In the genomic region with DNA sequence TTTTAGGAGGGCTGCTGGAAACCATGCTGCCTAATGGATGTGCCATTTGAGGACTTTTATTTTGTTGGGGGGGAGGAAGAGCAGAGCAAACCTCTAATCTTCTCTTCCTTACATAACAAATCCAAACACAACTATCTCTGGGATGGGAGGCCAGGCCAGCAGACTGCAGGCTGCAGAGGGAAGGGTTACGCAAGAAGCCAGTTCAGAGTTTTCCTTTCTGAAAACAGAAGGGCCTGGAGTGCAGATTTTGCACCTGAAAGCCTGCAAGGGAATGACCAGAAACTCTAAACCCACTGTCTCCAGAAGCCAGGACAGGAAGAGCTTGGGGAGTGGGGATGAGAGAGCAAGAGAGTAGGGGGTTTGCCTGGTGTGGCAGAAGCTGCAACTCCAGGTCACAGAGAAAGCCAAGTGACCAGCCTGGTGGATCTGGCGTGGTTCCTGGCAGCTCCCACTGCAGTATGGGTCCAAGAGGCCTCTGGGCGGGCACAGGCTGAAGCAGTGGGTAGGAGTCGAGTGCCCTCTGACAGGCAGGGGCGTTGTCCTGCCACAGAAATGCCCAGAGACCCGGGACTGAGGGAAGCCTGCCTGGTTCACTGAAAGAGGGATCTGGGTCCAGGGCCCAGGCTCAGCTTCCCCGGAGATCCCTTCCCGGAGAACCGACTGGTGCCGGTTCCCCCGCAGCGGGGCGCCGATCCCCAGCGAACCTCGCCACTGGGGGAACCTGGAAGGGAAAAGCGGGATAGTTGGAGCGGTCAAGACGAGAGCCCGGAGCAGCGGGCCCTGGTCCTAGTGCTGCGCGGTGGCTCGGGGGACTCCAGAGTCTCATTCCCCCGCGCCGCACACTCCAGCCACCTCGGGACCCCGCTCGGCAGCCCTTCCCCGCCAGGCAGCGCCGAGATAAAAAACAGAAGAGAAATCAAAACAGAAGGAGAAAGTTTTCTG, we compare ENCODE assay signal across 12 cellular contexts. TPM values are rescaled to one million over a fixed set of nuclear protein-coding genes. Genes with fewer than 3 reads are reported as not detected.
DNase-seq lines count a peak whose midpoint lies in the region; TF ChIP-seq lines count a peak whose summit lies in the region.
"Had no signal": no experiment of that assay in that cellular context is flagged by ENCODE, and none has a peak within 500 bp of the region (broad histone marks: within the 10 kb centered on the region; RNA-seq: fewer than 3 reads in every experiment).

No MANE protein-coding gene starts in this region.

- TF ChIP-seq POLR2A in breast epithelium (IDR thresholded peaks at IDR 0.05): no peak

- H3K4me3 ChIP-seq in breast epithelium: peak overlapping the region; percentile 78 to 92 (median 83)
- H3K4me3 ChIP-seq in iPS-15b (ENCODE audit: low read depth, low read length): peak overlapping the region; percentile 53
- H3K4me3 ChIP-seq in parathyroid adenoma (ENCODE audit: low read depth, low read length): peak overlapping the region; percentile 90
- H3K4me3 ChIP-seq: BLaER1 had no signal

- H3K79me2 ChIP-seq in parathyroid adenoma: peaks cover 46% of the 10 kb centered on the region

- DNase-seq in breast epithelium (ENCODE audit: low spot score in 2 of 2) (no peak), activated gamma-delta T cell (lab: John Stamatoyannopoulos, UW) (no peak), SHP77 treated with DMSO at 0.1 percent for 48 hours (lab: John Stamatoyannopoulos, UW) (no peak), SHP77 (lab: John Stamatoyannopoulos, UW) (no peak)
- no peak for DNase-seq in activated CD8-positive, alpha-beta memory T cell treated with anti-CD3 and anti-CD28 coated beads for 24 hours
- DNase-seq: NCI-H345; stimulated activated CD8-positive, alpha-beta memory T cell treated with anti-CD3 and anti-CD28 coated beads, Interleukin-4, amount 100 ng/mL, for 48 hours had no signal

- peak overlapping the region; percentile 80 for H3K4me2 ChIP-seq in parathyroid adenoma (ENCODE audit: low read length)
- H3K4me2 ChIP-seq: BLaER1 had no signal

- intact Hi-C loops in breast epithelium (cut with DNase I; ENCODE audit: low total_unique reads): loop anchor here (10.0 kb wide), 1 partner anchor 178 kb away; no protein-coding TSS in a partner anchor

- H3K9me3 ChIP-seq in ES-I3 (ENCODE audit: control insufficient read depth, insufficient read depth, low read length) (no peaks in the 10 kb centered on the region), breast epithelium (no peaks in the 10 kb centered on the region), iPS-15b (ENCODE audit: control insufficient read depth, insufficient read depth, low read length) (no peaks in the 10 kb centered on the region), parathyroid adenoma (ENCODE audit: control insufficient read depth, low read length) (no peaks in the 10 kb centered on the region)
- H3K9me3 ChIP-seq: BLaER1 had no signal

- H3K4me1 ChIP-seq in ES-I3 (ENCODE audit: insufficient read depth, low read length) (peaks cover 7% of the 10 kb centered on the region; the same call in 1 of the 2 replicates), breast epithelium (no peaks in the 10 kb centered on the region), iPS-15b (ENCODE audit: control insufficient read depth, insufficient read depth, low read length) (peaks cover 8% of the 10 kb centered on the region), parathyroid adenoma (peaks cover 32% of the 10 kb centered on the region)

- TF ChIP-seq CTCF in breast epithelium (IDR thresholded peaks at IDR 0.05): no peak
- TF ChIP-seq CTCF in parathyroid adenoma (IDR thresholded peaks at IDR 0.05): peak; percentile 27

- H3K27ac ChIP-seq in breast epithelium (peak overlapping the region; percentile 59 to 80), parathyroid adenoma (peak overlapping the region; percentile 99)
- H3K27ac ChIP-seq: BLaER1, HL-60 had no signal

- H3K27me3 ChIP-seq in breast epithelium: no peaks in the 10 kb centered on the region
- H3K27me3 ChIP-seq in iPS-15b (ENCODE audit: control insufficient read depth, insufficient read depth, low read length): peaks cover 98% of the 10 kb centered on the region
- H3K27me3 ChIP-seq in parathyroid adenoma (ENCODE audit: control insufficient read depth, insufficient read depth, low read length): no peaks in the 10 kb centered on the region

- no peak overlapping the region for H2AFZ ChIP-seq in parathyroid adenoma

- H3K36me3 ChIP-seq in ES-I3 (ENCODE audit: insufficient read depth, low read length): no peaks in the 10 kb centered on the region
- no peaks in the 10 kb centered on the region for H3K36me3 ChIP-seq in breast epithelium
- no peaks in the 10 kb centered on the region for H3K36me3 ChIP-seq in iPS-15b (ENCODE audit: control insufficient read depth, insufficient read depth, low read length)
- peaks cover 21% of the 10 kb centered on the region for H3K36me3 ChIP-seq in parathyroid adenoma (ENCODE audit: control insufficient read depth, insufficient read depth, low read length)
- H3K36me3 ChIP-seq: BLaER1 had no signal

- H3K9ac ChIP-seq in ES-I3 (ENCODE audit: low read depth, low read length) (peak overlapping the region; percentile 55; the same call in 1 of the 2 replicates), iPS-15b (ENCODE audit: low read depth, low read length) (no peak overlapping the region), parathyroid adenoma (peak overlapping the region; percentile 99)
- H3K9ac ChIP-seq: BLaER1 had no signal

RNA-seq across cellular contexts. Expression of a gene that starts 6.7 kb away (rescaled TPM):
- 100 to 1,000 TPM in 1 of 3 donors, 10 to 100 TPM in 2; 39.0 to 148 (median 43.9) TPM for total RNA-seq in breast epithelium
